21 cellular contexts compared by ENCODE assay signal in the genomic region with DNA sequence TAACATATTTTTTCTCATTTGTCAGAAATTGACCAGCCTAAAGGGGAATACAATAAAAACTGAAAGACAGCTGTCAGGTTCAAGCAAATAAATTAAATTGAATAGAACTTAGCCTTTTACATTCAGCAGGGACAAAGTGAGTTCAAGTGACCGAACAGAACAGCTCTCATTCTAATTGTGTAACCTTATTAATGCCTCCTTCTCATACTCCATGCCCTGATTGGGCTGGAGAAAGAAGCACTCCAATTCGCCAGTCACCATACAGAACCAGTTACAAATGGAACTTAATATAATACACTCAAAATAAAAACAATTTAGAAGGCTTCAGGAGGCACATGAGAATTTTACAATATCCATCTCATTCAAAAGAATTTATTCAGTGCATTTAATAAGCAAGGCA.
"Had no signal": no experiment of that assay in that cellular context is flagged by ENCODE, and none has a peak within 500 bp of the region (broad histone marks: within the 10 kb centered on the region; RNA-seq: fewer than 3 reads in every experiment).

No MANE protein-coding gene starts in this region.

- DNase-seq: effector CD4-positive, alpha-beta T cell; endodermal cell; erythroblast; foreskin keratinocyte; head of caudate nucleus; left colon; naive thymus-derived CD8-positive, alpha-beta T cell; occipital lobe; pancreas; right cardiac atrium; small intestine; stimulated activated CD4-positive, alpha-beta T cell treated with anti-CD3 and anti-CD28 coated beads, Interleukin-1b, Interleukin-23, amount 100 ng/mL, for 48 hours; stimulated activated CD4-positive, alpha-beta T cell treated with anti-CD3 and anti-CD28 coated beads, Interleukin-4, amount 100 ng/mL, for 24 hours; stimulated activated naive B cell treated with anti-CD40 and anti-IgM and Interleukin-4, amounts not matched to agents 10 μg/mL and 1 μg/mL and 100 μg/mL, for 72 hours; stimulated activated naive CD8-positive, alpha-beta T cell treated with anti-CD3 and anti-CD28 coated beads, Interleukin-15, amount 100 ng/mL, for 72 hours; testis had no signal

- H3K9me3 Mint-ChIP-seq: endodermal cell; naive thymus-derived CD8-positive, alpha-beta T cell; stimulated activated naive CD8-positive, alpha-beta T cell treated with anti-CD3 and anti-CD28 coated beads, Interleukin-15, amount 100 ng/mL, for 72 hours had no signal

- H3K9me3 ChIP-seq: pancreas, testis, tibial nerve had no signal

- H3K36me3 ChIP-seq: neural progenitor cell, pancreas, tibial nerve had no signal

- H3K27me3 Mint-ChIP-seq: naive thymus-derived CD8-positive, alpha-beta T cell; progenitor cell of endocrine pancreas; stimulated activated naive B cell treated with anti-CD40 and anti-IgM and Interleukin-4, amounts not matched to agents 10 μg/mL and 1 μg/mL and 100 μg/mL, for 72 hours; stimulated activated naive CD8-positive, alpha-beta T cell treated with anti-CD3 and anti-CD28 coated beads, Interleukin-15, amount 100 ng/mL, for 72 hours had no signal

- H3K36me3 Mint-ChIP-seq: naive thymus-derived CD8-positive, alpha-beta T cell had no signal

- H3K27me3 ChIP-seq: foreskin keratinocyte, hepatocyte, neural progenitor cell, pancreas, testis, tibial nerve had no signal

- H3K4me3 ChIP-seq: coronary artery, hepatocyte, neural progenitor cell, pancreas, testis, tibial nerve had no signal

- ATAC-seq: foreskin keratinocyte; left colon; naive thymus-derived CD8-positive, alpha-beta T cell; pancreas; right cardiac atrium; stimulated activated naive B cell treated with anti-CD40 and anti-IgM and Interleukin-4, amounts not matched to agents 10 μg/mL and 1 μg/mL and 100 μg/mL, for 72 hours; stimulated activated naive CD8-positive, alpha-beta T cell treated with anti-CD3 and anti-CD28 coated beads, Interleukin-15, amount 100 ng/mL, for 72 hours had no signal

- H3K27ac Mint-ChIP-seq: endodermal cell; neural progenitor cell; progenitor cell of endocrine pancreas; stimulated activated naive B cell treated with anti-CD40 and anti-IgM and Interleukin-4, amounts not matched to agents 10 μg/mL and 1 μg/mL and 100 μg/mL, for 72 hours; stimulated activated naive CD8-positive, alpha-beta T cell treated with anti-CD3 and anti-CD28 coated beads, Interleukin-15, amount 100 ng/mL, for 72 hours had no signal

- H3K4me1 ChIP-seq: neural progenitor cell had no signal

- H3K27ac ChIP-seq: coronary artery, hepatocyte, neural progenitor cell, pancreas, tibial nerve had no signal

- H3K4me3 Mint-ChIP-seq: endodermal cell; naive thymus-derived CD8-positive, alpha-beta T cell; neural progenitor cell; stimulated activated naive B cell treated with anti-CD40 and anti-IgM and Interleukin-4, amounts not matched to agents 10 μg/mL and 1 μg/mL and 100 μg/mL, for 72 hours; stimulated activated naive CD8-positive, alpha-beta T cell treated with anti-CD3 and anti-CD28 coated beads, Interleukin-15, amount 100 ng/mL, for 72 hours had no signal
